Comparison of ENCODE assay signal across 14 cellular contexts in the genomic region with DNA sequence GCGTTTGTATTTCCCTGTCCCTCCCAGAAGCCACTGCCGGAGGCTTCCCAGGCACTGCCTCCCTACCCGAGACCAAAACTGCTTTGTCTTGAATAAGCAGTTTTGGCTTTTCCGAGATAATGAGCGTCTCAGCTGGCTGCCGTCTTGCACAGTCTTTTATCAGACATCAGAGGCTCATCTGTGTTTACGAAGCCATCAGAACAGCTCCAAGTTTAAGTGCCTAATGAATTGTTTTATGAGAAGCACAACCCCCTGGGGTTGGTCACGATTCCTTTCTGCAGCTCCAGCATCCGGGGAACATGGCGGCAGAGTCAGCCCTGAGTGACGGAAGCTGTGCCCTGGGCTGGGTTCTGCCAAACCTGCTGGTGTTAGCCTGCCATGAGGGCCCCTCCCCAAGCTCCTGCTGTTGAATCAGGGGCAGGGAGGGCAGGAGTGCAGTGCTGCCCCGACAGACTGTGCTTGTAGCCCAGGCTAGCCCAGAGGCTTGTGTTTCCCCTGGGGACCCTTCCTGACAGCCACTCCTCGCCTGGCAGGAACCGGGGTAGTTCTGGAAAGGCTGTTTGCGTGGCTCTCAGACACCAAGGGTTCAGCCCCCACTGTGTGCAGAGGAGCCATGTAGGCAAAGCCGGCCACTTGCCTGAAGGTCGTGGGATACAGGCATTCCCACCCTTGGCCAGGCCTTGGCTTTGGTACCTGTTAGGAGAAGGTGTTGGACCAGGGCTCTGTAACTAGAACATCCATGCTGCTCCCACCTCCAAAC.
DNase-seq lines count a peak whose midpoint lies in the region; ATAC-seq, FAIRE-seq and TF ChIP-seq lines count a peak whose summit lies in the region.
"Had no signal": no experiment of that assay in that cellular context is flagged by ENCODE, and none has a peak within 500 bp of the region (broad histone marks: within the 10 kb centered on the region; RNA-seq: fewer than 3 reads in every experiment).

No MANE protein-coding gene starts in this region.

- peaks cover 0 to 1% of the 10 kb centered on the region in 2 experiments for H4K20me1 ChIP-seq in H1 (replicated peaks in 1 of 2; ENCODE audit: control insufficient read depth in 1 of 2, insufficient read depth in 2 of 2, low read length in 2 of 2)

- no peak overlapping the region for H3K56ac ChIP-seq in H1 (replicated peaks; ENCODE audit: insufficient read length, low read depth, low read length)

- peaks cover 0 to 2% (median 0%) of the 10 kb centered on the region in 4 experiments; a peak in 1 of 7 replicates for H3K4me1 ChIP-seq in H1 (replicated peaks in 1 of 4; ENCODE audit: control insufficient read depth in 3 of 4, insufficient read depth in 4 of 4, low read length in 3 of 4)
- H3K4me1 ChIP-seq: SJCRH30 had no signal

- no peak overlapping the region for H2BK12ac ChIP-seq in H1 (ENCODE audit: low read depth, low read length)

- POLR2A ChIA-PET in activated naive CD8-positive, alpha-beta T cell treated with anti-CD3 and anti-CD28 coated beads, Interleukin-2, amount 10 ng/mL, durations not matched to agents 7 days and 5 days (lab: Charles Lee), result no interaction called here
- POLR2A ChIA-PET in H1 (lab: Charles Lee; ENCODE audit: partially characterized antibody), result no interaction called here

- H4K5ac ChIP-seq in H1 (ENCODE audit: insufficient read length, low read depth, low read length), result no peak overlapping the region

- no peak overlapping the region for H4K91ac ChIP-seq in H1 (replicated peaks; ENCODE audit: insufficient read length, low read length)

- no peak overlapping the region for H2AFZ ChIP-seq in H1 (ENCODE audit: low read length)

- H3K27me3 Mint-ChIP-seq in activated naive CD8-positive, alpha-beta T cell treated with anti-CD3 and anti-CD28 coated beads, Interleukin-2, amount 10 ng/mL, durations not matched to agents 7 days and 5 days, result no peaks in the 10 kb centered on the region
- no peaks in the 10 kb centered on the region for H3K27me3 Mint-ChIP-seq in activated naive CD8-positive, alpha-beta T cell treated with anti-CD3 and anti-CD28 coated beads for 36 hours
- H3K27me3 Mint-ChIP-seq in natural killer cell (ENCODE audit: low read depth in 2 of 2), result no peaks in the 10 kb centered on the region
- H3K27me3 Mint-ChIP-seq in type B pancreatic cell, result no peaks in the 10 kb centered on the region
- H3K27me3 Mint-ChIP-seq: naive thymus-derived CD8-positive, alpha-beta T cell had no signal

- H3K36me3 ChIP-seq in H1 (ENCODE audit: control insufficient read depth in 2 of 4, insufficient read depth in 4 of 4, low read length in 3 of 4), result no peaks in the 10 kb centered on the region
- H3K36me3 ChIP-seq: SJCRH30 had no signal

- intact Hi-C loops in natural killer cell (cut with micrococcal nuclease), result no loop called here

- no peaks in the 10 kb centered on the region for H3K36me3 Mint-ChIP-seq in activated naive CD8-positive, alpha-beta T cell treated with anti-CD3 and anti-CD28 coated beads, Interleukin-2, amount 10 ng/mL, durations not matched to agents 7 days and 5 days
- no peaks in the 10 kb centered on the region for H3K36me3 Mint-ChIP-seq in activated naive CD8-positive, alpha-beta T cell treated with anti-CD3 and anti-CD28 coated beads for 36 hours
- H3K36me3 Mint-ChIP-seq in natural killer cell, result no peaks in the 10 kb centered on the region
- no peaks in the 10 kb centered on the region for H3K36me3 Mint-ChIP-seq in type B pancreatic cell

- peak; percentile 18 for DNase-seq in activated naive CD8-positive, alpha-beta T cell treated with anti-CD3 and anti-CD28 coated beads, Interleukin-2, amount 10 ng/mL, durations not matched to agents 7 days and 5 days
- DNase-seq in activated naive CD8-positive, alpha-beta T cell treated with anti-CD3 and anti-CD28 coated beads for 36 hours, result no peak
- DNase-seq in H1 (ENCODE audit: low read depth in 1 of 2, low spot score in 2 of 2), result no peak
- DNase-seq in natural killer cell, result peak; percentile 12
- DNase-seq in type B pancreatic cell (ENCODE audit: extremely low spot score, unreplicated experiment), result peak; percentile 55
- no peak for DNase-seq in SHP77 treated with DMSO at 0.1 percent for 48 hours (lab: John Stamatoyannopoulos, UW)
- no peak for DNase-seq in NCI-H82 (lab: John Stamatoyannopoulos, UW)
- DNase-seq: activated CD8-positive, alpha-beta memory T cell treated with anti-CD3 and anti-CD28 coated beads for 24 hours; NCI-H2081; SJCRH30 had no signal

- H3K79me1 ChIP-seq in H1 (ENCODE audit: low read depth, low read length), result no peaks in the 10 kb centered on the region

- H3K23ac ChIP-seq in H1 (ENCODE audit: insufficient read length), result no peak overlapping the region

- H3K4me3 ChIP-seq in H1 (ENCODE audit: extremely low read depth in 1 of 4, insufficient read depth in 2 of 4, low read depth in 3 of 4, low read length in 4 of 4), result no peak overlapping the region
- H3K4me3 ChIP-seq: SJCRH30 had no signal

- H3K79me2 ChIP-seq in H1 (ENCODE audit: control insufficient read depth in 1 of 2, insufficient read depth in 2 of 2, low read length in 2 of 2), result no peaks in the 10 kb centered on the region

- no peak overlapping the region for H2BK15ac ChIP-seq in H1 (ENCODE audit: low read length)

- H3K27ac ChIP-seq in H1 (ENCODE audit: low read depth, low read length), result no peak overlapping the region
- H3K27ac ChIP-seq: SJCRH30 had no signal

- no peak overlapping the region for H3K4me2 ChIP-seq in H1 (ENCODE audit: insufficient read depth in 1 of 2, low read depth in 2 of 2, low read length in 2 of 2)

- WGBS in H1 (ENCODE audit: extremely low coverage in 1 of 2, insufficient coverage in 1 of 2, insufficient read length in 1 of 2, insufficient replicate concordance in 2 of 2, low coverage in 1 of 2, low lambda C conversion rate in 2 of 2, missing lambda C conversion rate in 1 of 2), 2 experiments, result 87% methylated on average over 17 of the region's 17 CpGs; no CpG with 5 or more reads in 1 of the 2 experiments

- peak overlapping the region; percentile 75; the same call in 1 of the 2 replicates for H4K8ac ChIP-seq in H1 (ENCODE audit: extremely low read depth, insufficient read depth, low read length)

- TF ChIP-seq EP300 in H1 (IDR thresholded peaks at IDR 0.05; ENCODE audit: borderline replicate concordance in 1 of 2, low read depth in 2 of 2, low read length in 2 of 2), result no peak

- TF ChIP-seq POLR2A in H1 (IDR thresholded peaks at IDR 0.05; ENCODE audit: control extremely low read depth in 1 of 2, low read depth in 2 of 2, low read length in 2 of 2), result no peak

- no peak overlapping the region for H3K14ac ChIP-seq in H1 (ENCODE audit: insufficient read length)

- no peak for TF ChIP-seq RAD21 in H1 (IDR thresholded peaks at IDR 0.05 in 1 of 2, conservative IDR thresholded peaks at IDR 0.05 in 1 of 2; ENCODE audit: low read depth in 2 of 2, low read length in 2 of 2)

- FAIRE-seq in H1 (lab: Jason Lieb, UNC), result no peak
- FAIRE-seq: TTC549 had no signal

- no peak overlapping the region; the same call in 1 of the 2 replicates for H2AK5ac ChIP-seq in H1 (ENCODE audit: low read depth, low read length)

- H2BK5ac ChIP-seq in H1 (ENCODE audit: low read depth, low read length), result 0 out of 2 replicates have a peak overlapping the region, but pooled peaks have one; percentile 16

- TF ChIP-seq CTCF in H1 (IDR thresholded peaks at IDR 0.05; ENCODE audit: control extremely low read depth in 1 of 3, insufficient read depth in 1 of 3, low read depth in 1 of 3, low read length in 3 of 3) (no peak), natural killer cell (IDR thresholded peaks at IDR 0.05) (no peak), type B pancreatic cell (conservative IDR thresholded peaks at IDR 0.05) (no peak)

- H3K9me3 Mint-ChIP-seq in activated naive CD8-positive, alpha-beta T cell treated with anti-CD3 and anti-CD28 coated beads, Interleukin-2, amount 10 ng/mL, durations not matched to agents 7 days and 5 days, result no peaks in the 10 kb centered on the region
- H3K9me3 Mint-ChIP-seq in activated naive CD8-positive, alpha-beta T cell treated with anti-CD3 and anti-CD28 coated beads for 36 hours, result no peaks in the 10 kb centered on the region
- H3K9me3 Mint-ChIP-seq in natural killer cell (no peaks in the 10 kb centered on the region), type B pancreatic cell (no peaks in the 10 kb centered on the region)
- H3K9me3 Mint-ChIP-seq: naive thymus-derived CD8-positive, alpha-beta T cell had no signal

- H3K18ac ChIP-seq in H1 (ENCODE audit: extremely low read depth, low read length), result no peak overlapping the region

- ATAC-seq in activated naive CD8-positive, alpha-beta T cell treated with anti-CD3 and anti-CD28 coated beads, Interleukin-2, amount 10 ng/mL, durations not matched to agents 7 days and 5 days (ENCODE audit: low read depth), result no peak
- ATAC-seq in natural killer cell, result no peak
- no peak for ATAC-seq in GM18858 (IDR thresholded peaks at IDR 0.05; ENCODE audit: unreplicated experiment)
- ATAC-seq: left colon; naive thymus-derived CD8-positive, alpha-beta T cell had no signal

- no peak overlapping the region for H3K4ac ChIP-seq in H1 (replicated peaks; ENCODE audit: insufficient read length, low read depth, low read length)

- CTCF ChIA-PET in H1 (lab: Charles Lee; ENCODE audit: partially characterized antibody), result interaction anchor here (1.1 to 10.8 kb wide), 3 partner anchors 10 to 47 kb away, joined by 3 to 73 read pairs (median 4); no protein-coding TSS in a partner anchor

- no peaks in the 10 kb centered on the region for H3K9me3 ChIP-seq in H1 (ENCODE audit: insufficient read depth in 2 of 2, low read depth in 1 of 2, low read length in 1 of 2)
- H3K9me3 ChIP-seq: SJCRH30 had no signal

- H2BK120ac ChIP-seq in H1 (replicated peaks; ENCODE audit: low read depth, low read length), result no peak overlapping the region

- no peak overlapping the region for H2BK20ac ChIP-seq in H1 (ENCODE audit: low read length)

- H3K27ac Mint-ChIP-seq in activated naive CD8-positive, alpha-beta T cell treated with anti-CD3 and anti-CD28 coated beads, Interleukin-2, amount 10 ng/mL, durations not matched to agents 7 days and 5 days, result no peak overlapping the region
- no peak overlapping the region for H3K27ac Mint-ChIP-seq in activated naive CD8-positive, alpha-beta T cell treated with anti-CD3 and anti-CD28 coated beads for 36 hours
- H3K27ac Mint-ChIP-seq in natural killer cell (no peak overlapping the region), type B pancreatic cell (no peak overlapping the region)

- no peak overlapping the region for H3K9ac ChIP-seq in H1 (replicated peaks in 1 of 4; ENCODE audit: extremely low read depth in 1 of 4, low read depth in 3 of 4, low read length in 3 of 4)

- H3K23me2 ChIP-seq in H1 (ENCODE audit: low read depth, low read length), result no peaks in the 10 kb centered on the region

- peaks cover 7% of the 10 kb centered on the region for H3K4me1 Mint-ChIP-seq in activated naive CD8-positive, alpha-beta T cell treated with anti-CD3 and anti-CD28 coated beads, Interleukin-2, amount 10 ng/mL, durations not matched to agents 7 days and 5 days
- no peaks in the 10 kb centered on the region for H3K4me1 Mint-ChIP-seq in activated naive CD8-positive, alpha-beta T cell treated with anti-CD3 and anti-CD28 coated beads for 36 hours
- H3K4me1 Mint-ChIP-seq in natural killer cell (peaks cover 0 to 2% of the 10 kb centered on the region in 2 donors), type B pancreatic cell (ENCODE audit: unreplicated experiment) (peaks cover 13% of the 10 kb centered on the region)

- no peaks in the 10 kb centered on the region for H3K27me3 ChIP-seq in H1 (replicated peaks in 1 of 4; ENCODE audit: control insufficient read depth in 3 of 4, extremely low read depth in 1 of 4, insufficient read depth in 3 of 4, low read length in 3 of 4)

- no peak overlapping the region for H3K4me3 Mint-ChIP-seq in activated naive CD8-positive, alpha-beta T cell treated with anti-CD3 and anti-CD28 coated beads, Interleukin-2, amount 10 ng/mL, durations not matched to agents 7 days and 5 days
- no peak overlapping the region for H3K4me3 Mint-ChIP-seq in activated naive CD8-positive, alpha-beta T cell treated with anti-CD3 and anti-CD28 coated beads for 36 hours
- no peak overlapping the region for H3K4me3 Mint-ChIP-seq in natural killer cell
- no peak overlapping the region for H3K4me3 Mint-ChIP-seq in type B pancreatic cell
- H3K4me3 Mint-ChIP-seq: naive thymus-derived CD8-positive, alpha-beta T cell had no signal

Comparison
In these comparisons a context has a peak if more than half of its experiments do, and no peak if none do; other contexts are left out.
1. DNase-seq: peak in activated naive CD8-positive, alpha-beta T cell treated with anti-CD3 and anti-CD28 coated beads, Interleukin-2, amount 10 ng/mL, durations not matched to agents 7 days and 5 days (single experiment), natural killer cell (single experiment) and type B pancreatic cell (single experiment); none in activated naive CD8-positive, alpha-beta T cell treated with anti-CD3 and anti-CD28 coated beads for 36 hours (single experiment), H1 (0 of 2), SHP77 treated with DMSO at 0.1 percent for 48 hours (single experiment) and NCI-H82 (single experiment).